ENCODE assay signal across 25 cellular contexts in the genomic region with DNA sequence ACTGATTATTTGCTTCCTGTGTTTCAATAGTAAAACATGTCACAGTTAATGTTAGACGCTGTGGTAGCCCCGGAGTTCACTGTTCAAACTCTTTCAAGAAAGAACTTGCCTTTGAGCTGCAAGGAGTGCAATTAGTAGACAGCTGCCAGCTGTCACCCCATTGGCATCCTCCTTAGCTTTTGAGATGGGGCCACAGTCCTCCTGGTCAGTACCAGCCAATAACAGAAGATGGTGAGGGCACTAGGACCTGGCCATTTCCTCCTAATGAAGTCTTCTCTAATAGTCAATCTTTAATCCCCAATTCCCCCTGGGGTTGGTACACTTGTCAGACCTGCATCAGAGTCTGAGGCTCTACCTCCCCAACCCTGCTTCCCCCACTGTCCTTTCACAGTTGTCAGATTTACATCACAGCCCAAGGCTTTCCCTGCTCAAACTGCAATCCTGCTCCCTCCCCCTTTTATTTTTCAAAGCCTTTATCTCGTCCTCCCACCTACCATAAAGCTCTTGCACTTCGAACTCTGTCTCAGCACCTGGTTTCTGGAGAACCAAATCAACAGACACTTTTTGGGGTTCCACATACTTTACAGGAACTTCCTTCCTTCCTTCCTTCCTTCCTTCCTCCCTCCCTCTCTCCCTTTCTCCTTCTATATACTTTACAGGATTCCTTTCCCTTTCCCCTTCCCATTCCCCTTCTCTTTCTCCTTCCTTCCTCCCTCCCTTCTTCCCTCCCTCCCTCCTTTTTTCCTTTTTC.
DNase-seq lines count a peak whose midpoint lies in the region; ATAC-seq, FAIRE-seq and TF ChIP-seq lines count a peak whose summit lies in the region.
"Had no signal": no experiment of that assay in that cellular context is flagged by ENCODE, and none has a peak within 500 bp of the region (broad histone marks: within the 10 kb centered on the region; RNA-seq: fewer than 3 reads in every experiment).

No MANE protein-coding gene starts in this region.

- peaks cover 36% of the 10 kb centered on the region for H3K4me1 Mint-ChIP-seq in nephron
- no peaks in the 10 kb centered on the region for H3K4me1 Mint-ChIP-seq in activated T-cell treated with anti-CD3 and anti-CD28 coated beads, Interleukin-2, amount 50 U/mL, for 4 hours (ENCODE audit: low read depth)
- H3K4me1 Mint-ChIP-seq: central memory CD8-positive, alpha-beta T cell; stimulated activated memory B cell treated with anti-CD40 and anti-IgM and Interleukin-4, amounts not matched to agents 10 μg/mL and 1 μg/mL and 100 μg/mL, for 72 hours had no signal

- peak overlapping the region; percentile 36 to 85 (median 56) for H3K27ac Mint-ChIP-seq in nephron
- H3K27ac Mint-ChIP-seq: activated naive CD4-positive, alpha-beta T cell treated with anti-CD3 and anti-CD28 coated beads, Interleukin-2, amount 50 U/mL, for 24 hours; stimulated activated memory B cell treated with anti-CD40 and anti-IgM and Interleukin-4, amounts not matched to agents 10 μg/mL and 1 μg/mL and 100 μg/mL, for 72 hours had no signal

- H3K36me3 Mint-ChIP-seq in nephron (ENCODE audit: low read depth), result no peaks in the 10 kb centered on the region
- H3K36me3 Mint-ChIP-seq in activated T-cell treated with anti-CD3 and anti-CD28 coated beads, Interleukin-2, amount 50 U/mL, for 4 hours (ENCODE audit: insufficient read depth), result peaks cover 7% of the 10 kb centered on the region

- peak; percentile 13 for FAIRE-seq in bronchial epithelial cell (lab: Jason Lieb, UNC)
- FAIRE-seq: endometrium, GM19239 had no signal

- DNase-seq in DMS 273 (lab: John Stamatoyannopoulos, UW; ENCODE audit: unreplicated experiment), result peak; percentile 88
- peak; percentile 43 to 74 for DNase-seq in NCI-H446 (lab: John Stamatoyannopoulos, UW)
- peak; percentile 8 for DNase-seq in bronchial epithelial cell (ENCODE audit: low read depth)
- no peak for DNase-seq in Right ventricle myocardium superior
- DNase-seq in activated T-cell treated with anti-CD3 and anti-CD28 coated beads, Interleukin-2, amount 50 U/mL, for 4 hours, result no peak
- DNase-seq: aorta; Calu3; dermis blood vessel endothelial cell; KG1; kidney; NCI-H1436 treated with DMSO at 0.1 percent for 48 hours; nucleus accumbens; stimulated activated CD4-positive, alpha-beta T cell treated with anti-CD3 and anti-CD28 coated beads, Interleukin-4, amount 100 ng/mL, for 1 hour; T-helper 9 cell had no signal

- H3K4me3 Mint-ChIP-seq in nephron, result no peak overlapping the region
- H3K4me3 Mint-ChIP-seq in activated T-cell treated with anti-CD3 and anti-CD28 coated beads, Interleukin-2, amount 50 U/mL, for 4 hours, result no peak overlapping the region
- H3K4me3 Mint-ChIP-seq: activated naive CD4-positive, alpha-beta T cell treated with anti-CD3 and anti-CD28 coated beads, Interleukin-2, amount 50 U/mL, for 24 hours; central memory CD8-positive, alpha-beta T cell; stimulated activated memory B cell treated with anti-CD40 and anti-IgM and Interleukin-4, amounts not matched to agents 10 μg/mL and 1 μg/mL and 100 μg/mL, for 72 hours had no signal

- TF ChIP-seq CTCF in bronchial epithelial cell (IDR thresholded peaks at IDR 0.05; ENCODE audit: insufficient read depth, low read length, severe bottlenecking) (no peak), nephron (IDR thresholded peaks at IDR 0.05; ENCODE audit: unreplicated experiment in 3 of 3) (no peak)

- no peaks in the 10 kb centered on the region for H3K9me3 Mint-ChIP-seq in nephron
- H3K9me3 Mint-ChIP-seq in activated T-cell treated with anti-CD3 and anti-CD28 coated beads, Interleukin-2, amount 50 U/mL, for 4 hours, result no peaks in the 10 kb centered on the region
- H3K9me3 Mint-ChIP-seq: activated naive CD4-positive, alpha-beta T cell treated with anti-CD3 and anti-CD28 coated beads, Interleukin-2, amount 50 U/mL, for 24 hours; central memory CD8-positive, alpha-beta T cell; stimulated activated memory B cell treated with anti-CD40 and anti-IgM and Interleukin-4, amounts not matched to agents 10 μg/mL and 1 μg/mL and 100 μg/mL, for 72 hours had no signal

- intact Hi-C loops in Right ventricle myocardium superior (cut with DNase I), result no loop called here

- no peaks in the 10 kb centered on the region for H3K27me3 Mint-ChIP-seq in nephron (ENCODE audit: low read depth)
- H3K27me3 Mint-ChIP-seq in activated T-cell treated with anti-CD3 and anti-CD28 coated beads, Interleukin-2, amount 50 U/mL, for 4 hours (ENCODE audit: low read depth), result no peaks in the 10 kb centered on the region
- H3K27me3 Mint-ChIP-seq: activated naive CD4-positive, alpha-beta T cell treated with anti-CD3 and anti-CD28 coated beads, Interleukin-2, amount 50 U/mL, for 24 hours; central memory CD8-positive, alpha-beta T cell; stimulated activated memory B cell treated with anti-CD40 and anti-IgM and Interleukin-4, amounts not matched to agents 10 μg/mL and 1 μg/mL and 100 μg/mL, for 72 hours had no signal

- no peaks in the 10 kb centered on the region for H3K36me3 ChIP-seq in bronchial epithelial cell (ENCODE audit: control insufficient read depth, insufficient read depth, low read length)
- H3K36me3 ChIP-seq: right atrium auricular region, thoracic aorta had no signal

- no peaks in the 10 kb centered on the region for H3K27me3 ChIP-seq in bronchial epithelial cell (ENCODE audit: control insufficient read depth, insufficient read depth, low read length)
- H3K27me3 ChIP-seq: right atrium auricular region had no signal

- H3K4me3 ChIP-seq in bronchial epithelial cell (ENCODE audit: low read depth, low read length), result no peak overlapping the region
- H3K4me3 ChIP-seq: lung, right atrium auricular region, thoracic aorta had no signal

- ATAC-seq in Right ventricle myocardium superior (ENCODE audit: poor library complexity) (no peak), HG02678 (IDR thresholded peaks at IDR 0.05; ENCODE audit: unreplicated experiment) (no peak), HG03135 (IDR thresholded peaks at IDR 0.05; ENCODE audit: unreplicated experiment) (no peak)
- ATAC-seq in activated T-cell treated with anti-CD3 and anti-CD28 coated beads, Interleukin-2, amount 50 U/mL, for 4 hours, result no peak
- ATAC-seq: stimulated activated memory B cell treated with anti-CD40 and anti-IgM and Interleukin-4, amounts not matched to agents 10 μg/mL and 1 μg/mL and 100 μg/mL, for 72 hours had no signal

Comparison
In these comparisons a context has a peak if more than half of its experiments do, and no peak if none do; other contexts are left out.
1. DNase-seq: peak in DMS 273 (single experiment), NCI-H446 (2 of 2) and bronchial epithelial cell (single experiment); none in Right ventricle myocardium superior (single experiment) and activated T-cell treated with anti-CD3 and anti-CD28 coated beads, Interleukin-2, amount 50 U/mL, for 4 hours (single experiment).